In genomic region chr2:26583381-26583911, GRCh38 we compare ENCODE assay signal across 21 cellular contexts. TPM values are rescaled to one million over a fixed set of nuclear protein-coding genes. Genes with fewer than 3 reads are reported as not detected.
A peak's percentile ranks its signal among the peaks of the same experiment; 100 is the strongest.
DNase-seq lines count a peak whose midpoint lies in the region; ATAC-seq and TF ChIP-seq lines count a peak whose summit lies in the region.
"Had no signal": no experiment of that assay in that cellular context is flagged by ENCODE, and none has a peak within 500 bp of the region (broad histone marks: within the 10 kb centered on the region; RNA-seq: fewer than 3 reads in every experiment).

No MANE protein-coding gene starts in this region.

- H3K27ac Mint-ChIP-seq in activated T-cell treated with anti-CD3 and anti-CD28 coated beads, Interleukin-2, amount 50 U/mL, for 24 hours, result no peak overlapping the region
- no peak overlapping the region for H3K27ac Mint-ChIP-seq in activated T-cell treated with anti-CD3 and anti-CD28 coated beads, Interleukin-2, amount 50 U/mL, for 72 hours
- H3K27ac Mint-ChIP-seq: GM23338 had no signal

- H2BK12ac ChIP-seq in mesenchymal stem cell (ENCODE audit: low read length in 2 of 2), result no peak overlapping the region

- H3K36me3 ChIP-seq in WERI-Rb-1, result no peaks in the 10 kb centered on the region
- H3K36me3 ChIP-seq in mesenchymal stem cell (ENCODE audit: control insufficient read depth in 1 of 2, insufficient read depth in 2 of 2, low read depth in 1 of 2, low read length in 2 of 2), result no peaks in the 10 kb centered on the region
- no peaks in the 10 kb centered on the region for H3K36me3 ChIP-seq in spleen
- H3K36me3 ChIP-seq: BLaER1 had no signal

- TF ChIP-seq CTCF in WERI-Rb-1 (IDR thresholded peaks at IDR 0.05; ENCODE audit: low read depth, low read length) (no peak), spleen (IDR thresholded peaks at IDR 0.05 in 8 of 11, conservative IDR thresholded peaks at IDR 0.05 in 3 of 11) (no peak)

- H4K91ac ChIP-seq in mesenchymal stem cell (ENCODE audit: low read length), result no peak overlapping the region

- no peaks in the 10 kb centered on the region for H3K79me1 ChIP-seq in mesenchymal stem cell (replicated peaks; ENCODE audit: low read length, poor library complexity, severe bottlenecking)

- H3K4me2 ChIP-seq in mesenchymal stem cell (ENCODE audit: low read length, poor library complexity, severe bottlenecking), result no peak overlapping the region
- H3K4me2 ChIP-seq: GM23338 had no signal

- H3K4me1 ChIP-seq in mesenchymal stem cell (ENCODE audit: control insufficient read depth, insufficient read depth, low read depth, low read length), result no peaks in the 10 kb centered on the region
- H3K4me1 ChIP-seq in spleen, result no peaks in the 10 kb centered on the region

- peak; percentile 19 for DNase-seq in activated T-cell treated with anti-CD3 and anti-CD28 coated beads, Interleukin-2, amount 50 U/mL, for 24 hours
- no peak for DNase-seq in activated T-cell treated with anti-CD3 and anti-CD28 coated beads, Interleukin-2, amount 50 U/mL, for 72 hours
- DNase-seq in WERI-Rb-1 (peak; percentile 6), mesenchymal stem cell (no peak), spleen (peak; percentile 62), NCI-H1105 (lab: John Stamatoyannopoulos, UW) (no peak)
- DNase-seq in activated naive CD4-positive, alpha-beta T cell treated with anti-CD3 and anti-CD28 coated beads, Interleukin-2, amount 50 U/mL, for 16 hours, result no peak
- DNase-seq: CD4-positive, alpha-beta memory T cell; DMS153; GDM1; NCI-H1105 treated with DMSO at 0.1 percent for 48 hours; NCI-H1694; NCI-H2081 treated with DMSO at 0.1 percent for 48 hours; NCI-H446 treated with DMSO at 0.1 percent for 48 hours had no signal

- TF ChIP-seq POLR2A in spleen (IDR thresholded peaks at IDR 0.05), result no peak

- peak overlapping the region; percentile 33 for H4K8ac ChIP-seq in mesenchymal stem cell (ENCODE audit: low read length)

- no peak overlapping the region for H3K23ac ChIP-seq in mesenchymal stem cell (ENCODE audit: low read length in 2 of 2)

- H3K4me1 Mint-ChIP-seq in activated T-cell treated with anti-CD3 and anti-CD28 coated beads, Interleukin-2, amount 50 U/mL, for 24 hours (ENCODE audit: low read depth), result no peaks in the 10 kb centered on the region
- no peaks in the 10 kb centered on the region for H3K4me1 Mint-ChIP-seq in activated T-cell treated with anti-CD3 and anti-CD28 coated beads, Interleukin-2, amount 50 U/mL, for 72 hours (ENCODE audit: low read depth)
- H3K4me1 Mint-ChIP-seq: CD4-positive, alpha-beta memory T cell; GM23338 had no signal

- intact Hi-C loops in spleen (cut with DNase I; ENCODE audit: low total_unique reads), result no loop called here

- H2BK15ac ChIP-seq in mesenchymal stem cell (ENCODE audit: low read depth, poor library complexity, severe bottlenecking), result no peak overlapping the region

- ATAC-seq in activated T-cell treated with anti-CD3 and anti-CD28 coated beads, Interleukin-2, amount 50 U/mL, for 72 hours (replicated peaks in 1 of 2), result no peak
- ATAC-seq in GM19395 (IDR thresholded peaks at IDR 0.05; ENCODE audit: unreplicated experiment), result no peak
- ATAC-seq: GM23338, K562, Panc1 had no signal

- peak overlapping the region in 1 of 2 experiments; percentile 63 for H3K14ac ChIP-seq in mesenchymal stem cell (ENCODE audit: low read length in 2 of 2)

- H3K27ac ChIP-seq in WERI-Rb-1 (no peak overlapping the region), mesenchymal stem cell (ENCODE audit: low read length, poor library complexity, severe bottlenecking) (no peak overlapping the region), spleen (no peak overlapping the region)
- H3K27ac ChIP-seq: BLaER1 had no signal

- H3K36me3 Mint-ChIP-seq in activated T-cell treated with anti-CD3 and anti-CD28 coated beads, Interleukin-2, amount 50 U/mL, for 24 hours (ENCODE audit: low read depth), result no peaks in the 10 kb centered on the region
- no peaks in the 10 kb centered on the region for H3K36me3 Mint-ChIP-seq in activated T-cell treated with anti-CD3 and anti-CD28 coated beads, Interleukin-2, amount 50 U/mL, for 72 hours (ENCODE audit: insufficient read depth in 2 of 2)
- H3K36me3 Mint-ChIP-seq: CD4-positive, alpha-beta memory T cell had no signal

- no peak overlapping the region for H3K9ac ChIP-seq in mesenchymal stem cell (ENCODE audit: low read length)
- H3K9ac ChIP-seq: BLaER1 had no signal

- H3K4me3 ChIP-seq in WERI-Rb-1 (ENCODE audit: low read depth, low read length) (no peak overlapping the region), mesenchymal stem cell (ENCODE audit: insufficient read depth in 1 of 2, low read depth in 1 of 2, low read length in 2 of 2) (no peak overlapping the region), spleen (no peak overlapping the region)
- H3K4me3 ChIP-seq: BLaER1, GM23338, K562 had no signal

- no peak overlapping the region for H3K4me3 Mint-ChIP-seq in activated T-cell treated with anti-CD3 and anti-CD28 coated beads, Interleukin-2, amount 50 U/mL, for 24 hours
- no peak overlapping the region for H3K4me3 Mint-ChIP-seq in activated T-cell treated with anti-CD3 and anti-CD28 coated beads, Interleukin-2, amount 50 U/mL, for 72 hours
- H3K4me3 Mint-ChIP-seq: CD4-positive, alpha-beta memory T cell; GM23338 had no signal

- WGBS in mesenchymal stem cell, result 45% methylated on average over 7 of the region's 8 CpGs
- WGBS in spleen, 5 donors, result 69 to 92% (median 85%) methylated on average over 4 to 8 of the region's 8 CpGs

- H2BK120ac ChIP-seq in mesenchymal stem cell (ENCODE audit: low read depth, low read length), result no peak overlapping the region

- H3K27me3 ChIP-seq in WERI-Rb-1 (ENCODE audit: insufficient read depth, low read depth, severe bottlenecking), result no peaks in the 10 kb centered on the region
- peaks cover 86 to 98% of the 10 kb centered on the region in 2 experiments for H3K27me3 ChIP-seq in mesenchymal stem cell (ENCODE audit: control insufficient read depth in 1 of 2, insufficient read depth in 1 of 2, low read length in 2 of 2)
- peaks cover 0 to 87% (median 10%) of the 10 kb centered on the region in 7 donors for H3K27me3 ChIP-seq in spleen (replicated peaks in 1 of 7)
- H3K27me3 ChIP-seq: BLaER1 had no signal

- H3K18ac ChIP-seq in mesenchymal stem cell (ENCODE audit: low read depth in 1 of 2, low read length in 2 of 2), result no peak overlapping the region

- peaks cover 2% of the 10 kb centered on the region for H3K9me3 ChIP-seq in WERI-Rb-1 (ENCODE audit: severe bottlenecking)
- no peaks in the 10 kb centered on the region for H3K9me3 ChIP-seq in mesenchymal stem cell (ENCODE audit: control insufficient read depth, low read length)
- no peaks in the 10 kb centered on the region for H3K9me3 ChIP-seq in spleen
- H3K9me3 ChIP-seq: BLaER1 had no signal

- H2AFZ ChIP-seq in mesenchymal stem cell (ENCODE audit: low read depth, low read length), result no peak overlapping the region
- H2AFZ ChIP-seq: GM23338 had no signal

- H2AK5ac ChIP-seq in mesenchymal stem cell (ENCODE audit: low read length, severe bottlenecking), result no peak overlapping the region

- H3K9me3 Mint-ChIP-seq in activated T-cell treated with anti-CD3 and anti-CD28 coated beads, Interleukin-2, amount 50 U/mL, for 24 hours, result no peaks in the 10 kb centered on the region
- no peaks in the 10 kb centered on the region for H3K9me3 Mint-ChIP-seq in activated T-cell treated with anti-CD3 and anti-CD28 coated beads, Interleukin-2, amount 50 U/mL, for 72 hours
- H3K9me3 Mint-ChIP-seq: CD4-positive, alpha-beta memory T cell; GM23338 had no signal

- peaks cover 34% of the 10 kb centered on the region for H3K27me3 Mint-ChIP-seq in activated T-cell treated with anti-CD3 and anti-CD28 coated beads, Interleukin-2, amount 50 U/mL, for 24 hours
- peaks cover 27% of the 10 kb centered on the region for H3K27me3 Mint-ChIP-seq in activated T-cell treated with anti-CD3 and anti-CD28 coated beads, Interleukin-2, amount 50 U/mL, for 72 hours (ENCODE audit: low read depth)

- H2BK5ac ChIP-seq in mesenchymal stem cell (ENCODE audit: low read depth, low read length, poor library complexity, severe bottlenecking), result no peak overlapping the region

- no peak overlapping the region for H3K4ac ChIP-seq in mesenchymal stem cell (ENCODE audit: low read depth in 1 of 2, low read length in 2 of 2)

RNA-seq across cellular contexts. Expression of gene CIB4, which starts 57.7 kb away (rescaled TPM):
- not detected for total RNA-seq in activated T-cell treated with anti-CD3 and anti-CD28 coated beads, Interleukin-2, amount 50 U/mL, for 72 hours
- 0.08 TPM for polyA plus RNA-seq in mesenchymal stem cell (2013, experiment 1 of 2)
- not detected for polyA plus RNA-seq in mesenchymal stem cell (2013, experiment 2 of 2)
- not detected for total RNA-seq in spleen
- not detected for polyA plus RNA-seq in spleen
- total RNA-seq: A673; CD4-positive, alpha-beta memory T cell; Daoy; GM23338; K562 had no signal
- polyA plus RNA-seq: CD4-positive, alpha-beta memory T cell; GM23338; K562 had no signal

Comparison
In these comparisons a context has a peak if more than half of its experiments do, and no peak if none do; other contexts are left out.
1. DNase-seq: peak in activated T-cell treated with anti-CD3 and anti-CD28 coated beads, Interleukin-2, amount 50 U/mL, for 24 hours (single experiment), WERI-Rb-1 (single experiment) and spleen (single experiment); none in activated T-cell treated with anti-CD3 and anti-CD28 coated beads, Interleukin-2, amount 50 U/mL, for 72 hours (0 of 2), mesenchymal stem cell (single experiment), NCI-H1105 (single experiment) and activated naive CD4-positive, alpha-beta T cell treated with anti-CD3 and anti-CD28 coated beads, Interleukin-2, amount 50 U/mL, for 16 hours (single experiment).